In the genomic region with DNA sequence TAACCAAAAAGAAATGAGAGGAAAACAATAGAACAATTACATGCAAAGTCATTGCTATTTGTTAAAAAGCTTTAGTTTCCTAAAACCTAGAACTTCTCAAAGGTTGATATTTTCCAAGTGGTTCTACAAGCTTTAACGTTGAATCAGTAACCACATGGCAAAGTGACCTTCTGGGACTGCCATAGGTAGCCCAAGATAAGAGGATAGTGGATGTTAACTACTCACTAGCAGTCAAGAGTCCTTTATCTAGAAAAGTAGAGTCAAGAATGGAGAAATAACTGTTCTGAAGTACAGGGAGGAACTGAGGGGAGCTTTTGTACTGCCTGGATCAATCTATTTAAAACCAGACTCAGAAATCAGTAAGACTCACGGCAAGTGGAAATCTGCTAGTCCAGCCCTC, we compare ENCODE assay signal across 23 cellular contexts.
"Had no signal": no experiment of that assay in that cellular context is flagged by ENCODE, and none has a peak within 500 bp of the region (broad histone marks: within the 10 kb centered on the region; RNA-seq: fewer than 3 reads in every experiment).

No MANE protein-coding gene starts in this region.

- H3K36me3 ChIP-seq: Peyer's patch, SJSA1 had no signal

- H3K9ac ChIP-seq: KMS-11 had no signal

- H3K4me3 ChIP-seq: PC-9, Peyer's patch, SJSA1, SK-N-MC had no signal

- H3K27ac ChIP-seq: KMS-11, PC-9, SJSA1, SK-N-MC had no signal

- ATAC-seq: Right ventricle myocardium inferior had no signal

- H3K9me3 ChIP-seq: Peyer's patch, SJSA1 had no signal

- H2AFZ ChIP-seq: PC-9 had no signal

- DNase-seq: IMR-90, Kasumi-1, MM.1S, NCI-H1092 treated with DMSO at 0.1 percent for 48 hours, NCI-H1436, NCI-H187, NCI-H2029, NCI-H2081 treated with DMSO at 0.1 percent for 48 hours, NCI-H2171, NCI-H226, NCI-H446, NCI-H510A, NCI-H524 treated with DMSO at 0.1 percent for 48 hours, NCI-H69, NCI-H774, PC-9, Peyer's patch, SHP77 treated with DMSO at 0.1 percent for 48 hours, SW 1271 had no signal

- H3K27me3 ChIP-seq: Peyer's patch, SJSA1 had no signal

- H3K4me2 ChIP-seq: KMS-11, PC-9 had no signal
